Comparison of ENCODE assay signal across 16 cellular contexts in genomic region chr1:12547586-12548225, GRCh38.
A peak's percentile ranks its signal among the peaks of the same experiment; 100 is the strongest.
DNase-seq lines count a peak whose midpoint lies in the region; ATAC-seq and TF ChIP-seq lines count a peak whose summit lies in the region.
"Had no signal": no experiment of that assay in that cellular context is flagged by ENCODE, and none has a peak within 500 bp of the region (broad histone marks: within the 10 kb centered on the region; RNA-seq: fewer than 3 reads in every experiment).

No MANE protein-coding gene starts in this region.

- TF ChIP-seq POLR2A in prostate gland (IDR thresholded peaks at IDR 0.05), result no peak

- H3K27ac ChIP-seq in left ventricle myocardium inferior (replicated peaks) (peak overlapping the region; percentile 74), prostate gland (peak overlapping the region; percentile 72 to 74)
- H3K27ac ChIP-seq: neutrophil had no signal

- intact Hi-C loops in cardiac septum (cut with DNase I) (loop anchor here (2.0 kb wide), 1 partner anchor 45 kb away; no protein-coding TSS in a partner anchor), left cardiac atrium (cut with DNase I) (loop anchor here in 1 of 2 donors (10.0 kb wide), 1 partner anchor 143 kb away; no protein-coding TSS in a partner anchor), left ventricle myocardium inferior (cut with micrococcal nuclease) (no loop called here), prostate gland (cut with DNase I) (no loop called here)

- H3K27me3 ChIP-seq in left ventricle myocardium inferior (ENCODE audit: low read depth) (no peaks in the 10 kb centered on the region), prostate gland (replicated peaks; ENCODE audit: insufficient read depth) (no peaks in the 10 kb centered on the region)
- H3K27me3 ChIP-seq: neutrophil had no signal

- no peaks in the 10 kb centered on the region for H3K36me3 ChIP-seq in left ventricle myocardium inferior
- no peaks in the 10 kb centered on the region for H3K36me3 ChIP-seq in prostate gland
- H3K36me3 ChIP-seq: neutrophil had no signal

- WGBS in prostate gland, result 88% methylated on average over 20 of the region's 20 CpGs

- TF ChIP-seq CTCF in left ventricle myocardium inferior (IDR thresholded peaks at IDR 0.05; ENCODE audit: borderline replicate concordance) (no peak), prostate gland (IDR thresholded peaks at IDR 0.05) (no peak)

- no peaks in the 10 kb centered on the region for H3K9me3 ChIP-seq in left ventricle myocardium inferior (replicated peaks)
- no peaks in the 10 kb centered on the region for H3K9me3 ChIP-seq in prostate gland
- H3K9me3 ChIP-seq: neutrophil had no signal

- peaks cover 58% of the 10 kb centered on the region for H3K4me1 ChIP-seq in left ventricle myocardium inferior
- peaks cover 4% of the 10 kb centered on the region for H3K4me1 ChIP-seq in prostate gland (replicated peaks)

- no peak overlapping the region for H3K4me3 ChIP-seq in left ventricle myocardium inferior
- no peak overlapping the region for H3K4me3 ChIP-seq in prostate gland
- H3K4me3 ChIP-seq: GM12878 had no signal

- no peak for ATAC-seq in left cardiac atrium
- ATAC-seq: GM12878 had no signal

- peak; percentile 53 for DNase-seq in cardiac septum (ENCODE audit: low spot score)
- no peak for DNase-seq in left cardiac atrium
- no peak for DNase-seq in left ventricle myocardium inferior
- DNase-seq in prostate gland (ENCODE audit: low spot score), result no peak
- DNase-seq in AG20443 (ENCODE audit: low spot score), result no peak
- DNase-seq in GM03348 (ENCODE audit: low spot score), result no peak
- no peak for DNase-seq in DMS53 treated with DMSO at 0.1 percent for 48 hours (lab: John Stamatoyannopoulos, UW; ENCODE audit: unreplicated experiment)
- DNase-seq in NCI-H82 (lab: John Stamatoyannopoulos, UW), result no peak
- DNase-seq: activated CD4-positive, alpha-beta memory T cell treated with anti-CD3 and anti-CD28 coated beads, Interleukin-2, amount 10 ng/mL, durations not matched to agents 7 days and 5 days; activated gamma-delta T cell treated with Interleukin-2 at 50 U/mL for 16 hours; COR-L47; KG1; NCI-H1048; small intestine had no signal
